ENCODE assay signal across 1 cellular context in genomic region chr22:20130739-20131592, GRCh38.
TF ChIP-seq lines count a peak whose summit lies in the region.

No MANE protein-coding gene starts in this region.

TF ChIP-seq in Ishikawa, 13 proteins besides CTCF, POLR2A, EP300 and RAD21 (continued from another document):
- no peak for TF ChIP-seq USF1 (IDR thresholded peaks at IDR 0.05)
- TF ChIP-seq ZBTB7A (IDR thresholded peaks at IDR 0.05; ENCODE audit: low read depth), result peak; percentile 72; the same call in 1 of the 2 replicates
